18 cellular contexts compared by ENCODE assay signal in the genomic region with DNA sequence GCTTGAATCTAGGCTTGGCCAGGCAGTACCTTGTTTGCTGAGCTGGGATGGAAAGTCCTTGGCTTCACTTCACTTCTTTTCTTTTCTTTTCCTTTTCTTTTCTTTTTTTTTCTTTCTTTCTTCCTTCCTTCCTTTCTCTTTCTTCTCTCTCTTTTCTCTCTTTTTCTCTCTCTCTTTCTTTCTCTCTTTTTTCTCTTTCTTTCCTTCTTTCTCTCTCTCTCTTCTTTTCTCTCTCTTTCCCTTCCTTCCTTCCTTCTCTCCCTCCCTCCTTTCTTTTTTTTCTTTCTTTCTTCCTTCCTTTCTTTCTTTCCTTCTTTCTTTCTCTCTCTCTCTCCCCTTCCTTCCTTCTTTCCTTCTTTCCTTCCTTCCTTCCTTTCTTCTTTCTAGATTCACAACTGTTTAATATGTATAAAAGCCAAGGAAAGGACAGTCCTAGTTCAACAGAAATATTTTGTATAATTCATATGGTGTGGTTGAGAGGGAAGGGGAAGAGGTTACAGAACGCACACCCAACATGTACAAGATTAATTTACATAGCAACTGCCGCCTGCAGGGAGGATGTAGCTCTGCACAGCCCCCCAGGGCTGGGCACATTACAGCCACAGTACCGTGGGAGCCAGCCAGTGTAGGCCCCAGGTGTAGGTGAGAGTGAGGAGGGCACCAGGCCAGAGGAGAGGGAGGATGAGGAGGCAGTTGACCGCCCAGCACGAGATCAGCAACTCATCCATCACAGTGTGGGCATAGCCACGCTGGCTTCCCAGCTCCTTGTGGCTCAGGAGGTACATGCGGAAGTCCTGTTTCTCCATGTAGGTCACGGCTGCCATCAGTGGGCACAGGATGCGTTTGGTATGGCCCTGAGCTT. TPM values are rescaled to one million over a fixed set of nuclear protein-coding genes. Genes with fewer than 3 reads are reported as not detected.
"Had no signal": no experiment of that assay in that cellular context is flagged by ENCODE, and none has a peak within 500 bp of the region (broad histone marks: within the 10 kb centered on the region; RNA-seq: fewer than 3 reads in every experiment).

No MANE protein-coding gene starts in this region.

- H3K4me3 ChIP-seq: cardiac muscle cell, dorsolateral prefrontal cortex, gastrocnemius medialis, heart right ventricle, prostate gland, transverse colon had no signal

- H3K27ac Mint-ChIP-seq: natural killer cell had no signal

- ATAC-seq: activated naive CD4-positive, alpha-beta T cell treated with anti-CD3 and anti-CD28 coated beads, Interleukin-2, amount 50 U/mL, for 72 hours; gastrocnemius medialis; natural killer cell; right cardiac atrium had no signal

- H3K36me3 ChIP-seq: gastrocnemius medialis, heart right ventricle, prostate gland, transverse colon had no signal

- H3K4me1 ChIP-seq: prostate gland had no signal

- H3K27ac ChIP-seq: cardiac muscle cell, dorsolateral prefrontal cortex, gastrocnemius medialis, prostate gland had no signal

- H3K4me3 Mint-ChIP-seq: natural killer cell had no signal

- DNase-seq: activated CD4-positive, alpha-beta T cell treated with anti-CD3 and anti-CD28 coated beads, Interleukin-2, amount 50 U/mL, for 48 hours; activated CD4-positive, CD25-positive, alpha-beta regulatory T cell treated with anti-CD3 and anti-CD28 coated beads, Interleukin-2, amount 50 U/mL, for 72 hours; activated effector memory CD4-positive, alpha-beta T cell treated with Interleukin-2 at 50 U/mL for 16 hours; dorsolateral prefrontal cortex; erythroblast; gastrocnemius medialis; heart right ventricle; natural killer cell; nucleus accumbens; right cardiac atrium; small intestine; stimulated activated CD4-positive, alpha-beta T cell treated with anti-CD3 and anti-CD28 coated beads, Interleukin-4, amount 100 ng/mL, for 24 hours; stimulated activated naive CD4-positive, alpha-beta T cell treated with Interleukin-2 at 50 U/mL for 16 hours; substantia nigra; transverse colon had no signal

- H3K36me3 Mint-ChIP-seq: activated naive CD4-positive, alpha-beta T cell treated with anti-CD3 and anti-CD28 coated beads, Interleukin-2, amount 50 U/mL, for 72 hours; natural killer cell had no signal

- H3K9me3 ChIP-seq: gastrocnemius medialis, heart right ventricle, prostate gland, transverse colon had no signal

- H3K9me3 Mint-ChIP-seq: activated naive CD4-positive, alpha-beta T cell treated with anti-CD3 and anti-CD28 coated beads, Interleukin-2, amount 50 U/mL, for 72 hours; natural killer cell had no signal

- H3K27me3 ChIP-seq: cardiac muscle cell, dorsolateral prefrontal cortex, gastrocnemius medialis, heart right ventricle, transverse colon had no signal

RNA-seq across cellular contexts. Expression of gene MYL4, which starts 34.8 kb away (rescaled TPM):
- total RNA-seq: activated naive CD4-positive, alpha-beta T cell treated with anti-CD3 and anti-CD28 coated beads, Interleukin-2, amount 50 U/mL, for 72 hours; transverse colon had no signal
